Comparison of ENCODE assay signal across 1 cellular context in the genomic region with DNA sequence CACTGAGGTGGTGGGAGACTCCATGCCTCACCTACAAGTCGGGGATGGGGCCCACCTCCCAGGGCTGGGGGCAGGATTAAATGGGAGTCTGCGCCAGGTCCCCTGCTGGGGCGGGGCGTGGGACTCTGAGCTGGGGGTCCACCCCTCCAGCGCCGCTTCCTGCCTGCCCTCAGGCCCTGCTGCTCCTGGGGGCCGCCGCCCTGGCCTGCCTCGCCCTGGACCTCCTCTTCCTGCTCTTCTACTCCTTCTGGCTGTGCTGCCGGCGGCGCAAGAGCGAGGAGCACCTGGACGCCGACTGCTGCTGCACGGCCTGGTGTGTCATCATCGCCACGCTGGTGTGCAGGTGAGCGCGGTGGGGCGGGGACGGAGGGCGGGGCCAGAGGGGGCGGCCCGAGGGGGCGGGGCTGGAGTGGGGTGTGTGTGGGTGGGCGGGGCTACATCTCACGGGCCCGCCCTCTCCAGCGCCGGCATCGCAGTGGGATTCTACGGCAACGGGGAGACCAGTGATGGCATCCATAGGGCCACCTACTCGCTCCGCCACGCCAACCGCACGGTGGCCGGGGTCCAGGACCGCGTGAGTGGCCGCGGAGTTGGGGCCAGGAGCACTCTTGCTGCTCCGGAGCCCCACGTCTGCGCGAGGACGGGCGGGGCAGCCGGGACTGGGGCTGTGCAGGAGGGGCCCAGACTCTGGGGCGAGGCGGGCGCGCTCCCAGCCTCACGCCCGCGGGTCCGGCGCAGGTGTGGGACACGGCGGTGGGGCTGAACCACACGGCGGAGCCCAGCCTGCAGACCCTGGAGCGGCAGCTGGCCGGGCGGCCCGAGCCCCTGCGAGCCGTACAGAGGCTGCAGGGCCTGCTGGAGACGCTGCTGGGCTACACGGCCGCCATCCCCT.
TF ChIP-seq lines count a peak whose summit lies in the region.

No MANE protein-coding gene starts in this region.

TF ChIP-seq in K562, 482 proteins besides CTCF, POLR2A, EP300 and RAD21 (continued from another document and continues in another):
- TF ChIP-seq, protein P1, sequence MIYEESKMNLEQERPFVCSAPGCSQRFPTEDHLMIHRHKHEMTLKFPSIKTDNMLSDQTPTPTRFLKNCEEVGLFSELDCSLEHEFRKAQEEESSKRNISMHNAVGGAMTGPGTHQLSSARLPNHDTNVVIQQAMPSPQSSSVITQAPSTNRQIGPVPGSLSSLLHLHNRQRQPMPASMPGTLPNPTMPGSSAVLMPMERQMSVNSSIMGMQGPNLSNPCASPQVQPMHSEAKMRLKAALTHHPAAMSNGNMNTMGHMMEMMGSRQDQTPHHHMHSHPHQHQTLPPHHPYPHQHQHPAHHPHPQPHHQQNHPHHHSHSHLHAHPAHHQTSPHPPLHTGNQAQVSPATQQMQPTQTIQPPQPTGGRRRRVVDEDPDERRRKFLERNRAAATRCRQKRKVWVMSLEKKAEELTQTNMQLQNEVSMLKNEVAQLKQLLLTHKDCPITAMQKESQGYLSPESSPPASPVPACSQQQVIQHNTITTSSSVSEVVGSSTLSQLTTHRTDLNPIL (CRISPR knock-in tag; IDR thresholded peaks at IDR 0.05): no peak
- TF ChIP-seq ELF2 (CRISPR knock-in tag; IDR thresholded peaks at IDR 0.05): no peak
- TF ChIP-seq, protein P2, sequence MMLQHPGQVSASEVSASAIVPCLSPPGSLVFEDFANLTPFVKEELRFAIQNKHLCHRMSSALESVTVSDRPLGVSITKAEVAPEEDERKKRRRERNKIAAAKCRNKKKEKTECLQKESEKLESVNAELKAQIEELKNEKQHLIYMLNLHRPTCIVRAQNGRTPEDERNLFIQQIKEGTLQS (IDR thresholded peaks at IDR 0.05): peak; percentile 70
- TF ChIP-seq, protein P2 (CRISPR knock-in tag; conservative IDR thresholded peaks at IDR 0.05): no peak
- TF ChIP-seq ZNF12 (CRISPR knock-in tag; IDR thresholded peaks at IDR 0.05): no peak
- TF ChIP-seq SMARCC2 (IDR thresholded peaks at IDR 0.05; ENCODE audit: low read depth): no peak
- TF ChIP-seq ZNF436 (CRISPR knock-in tag; IDR thresholded peaks at IDR 0.05): no peak
- no peak for TF ChIP-seq ATF7 (IDR thresholded peaks at IDR 0.05)
- no peak for TF ChIP-seq TARDBP (IDR thresholded peaks at IDR 0.05)
- TF ChIP-seq ATF1 (CRISPR knock-in tag; IDR thresholded peaks at IDR 0.05): no peak
- no peak for TF ChIP-seq ATF1 (tag; IDR thresholded peaks at IDR 0.05)
- TF ChIP-seq TAL1 (IDR thresholded peaks at IDR 0.05): no peak
- TF ChIP-seq, protein P3, sequence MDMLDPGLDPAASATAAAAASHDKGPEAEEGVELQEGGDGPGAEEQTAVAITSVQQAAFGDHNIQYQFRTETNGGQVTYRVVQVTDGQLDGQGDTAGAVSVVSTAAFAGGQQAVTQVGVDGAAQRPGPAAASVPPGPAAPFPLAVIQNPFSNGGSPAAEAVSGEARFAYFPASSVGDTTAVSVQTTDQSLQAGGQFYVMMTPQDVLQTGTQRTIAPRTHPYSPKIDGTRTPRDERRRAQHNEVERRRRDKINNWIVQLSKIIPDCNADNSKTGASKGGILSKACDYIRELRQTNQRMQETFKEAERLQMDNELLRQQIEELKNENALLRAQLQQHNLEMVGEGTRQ (CRISPR knock-in tag; IDR thresholded peaks at IDR 0.05): no peak
- peak; percentile 76 for TF ChIP-seq POLR2G (IDR thresholded peaks at IDR 0.05; ENCODE audit: low read depth, low read length)
- TF ChIP-seq DDX20 (tag; IDR thresholded peaks at IDR 0.05; ENCODE audit: low read depth): no peak
- no peak for TF ChIP-seq TCF3 (CRISPR knock-in tag; IDR thresholded peaks at IDR 0.05)
- no peak for TF ChIP-seq SNRNP70 (optimal IDR thresholded peaks at IDR 0.05; ENCODE audit: low read depth, low read length)
- no peak for TF ChIP-seq PTTG1 (tag; IDR thresholded peaks at IDR 0.05; ENCODE audit: low read depth)
- no peak for TF ChIP-seq HSF4 (CRISPR knock-in tag; IDR thresholded peaks at IDR 0.05; ENCODE audit: borderline replicate concordance)
- no peak for TF ChIP-seq ZNF644 (tag; IDR thresholded peaks at IDR 0.05; ENCODE audit: low read depth)
- TF ChIP-seq, protein P4, sequence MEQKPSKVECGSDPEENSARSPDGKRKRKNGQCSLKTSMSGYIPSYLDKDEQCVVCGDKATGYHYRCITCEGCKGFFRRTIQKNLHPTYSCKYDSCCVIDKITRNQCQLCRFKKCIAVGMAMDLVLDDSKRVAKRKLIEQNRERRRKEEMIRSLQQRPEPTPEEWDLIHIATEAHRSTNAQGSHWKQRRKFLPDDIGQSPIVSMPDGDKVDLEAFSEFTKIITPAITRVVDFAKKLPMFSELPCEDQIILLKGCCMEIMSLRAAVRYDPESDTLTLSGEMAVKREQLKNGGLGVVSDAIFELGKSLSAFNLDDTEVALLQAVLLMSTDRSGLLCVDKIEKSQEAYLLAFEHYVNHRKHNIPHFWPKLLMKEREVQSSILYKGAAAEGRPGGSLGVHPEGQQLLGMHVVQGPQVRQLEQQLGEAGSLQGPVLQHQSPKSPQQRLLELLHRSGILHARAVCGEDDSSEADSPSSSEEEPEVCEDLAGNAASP (IDR thresholded peaks at IDR 0.05): no peak
- no peak for TF ChIP-seq ZKSCAN8 (CRISPR knock-in tag; IDR thresholded peaks at IDR 0.05)
- TF ChIP-seq, protein P5, sequence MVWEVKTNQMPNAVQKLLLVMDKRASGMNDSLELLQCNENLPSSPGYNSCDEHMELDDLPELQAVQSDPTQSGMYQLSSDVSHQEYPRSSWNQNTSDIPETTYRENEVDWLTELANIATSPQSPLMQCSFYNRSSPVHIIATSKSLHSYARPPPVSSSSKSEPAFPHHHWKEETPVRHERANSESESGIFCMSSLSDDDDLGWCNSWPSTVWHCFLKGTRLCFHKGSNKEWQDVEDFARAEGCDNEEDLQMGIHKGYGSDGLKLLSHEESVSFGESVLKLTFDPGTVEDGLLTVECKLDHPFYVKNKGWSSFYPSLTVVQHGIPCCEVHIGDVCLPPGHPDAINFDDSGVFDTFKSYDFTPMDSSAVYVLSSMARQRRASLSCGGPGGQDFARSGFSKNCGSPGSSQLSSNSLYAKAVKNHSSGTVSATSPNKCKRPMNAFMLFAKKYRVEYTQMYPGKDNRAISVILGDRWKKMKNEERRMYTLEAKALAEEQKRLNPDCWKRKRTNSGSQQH (CRISPR knock-in tag; IDR thresholded peaks at IDR 0.05): no peak
- TF ChIP-seq, protein P6, sequence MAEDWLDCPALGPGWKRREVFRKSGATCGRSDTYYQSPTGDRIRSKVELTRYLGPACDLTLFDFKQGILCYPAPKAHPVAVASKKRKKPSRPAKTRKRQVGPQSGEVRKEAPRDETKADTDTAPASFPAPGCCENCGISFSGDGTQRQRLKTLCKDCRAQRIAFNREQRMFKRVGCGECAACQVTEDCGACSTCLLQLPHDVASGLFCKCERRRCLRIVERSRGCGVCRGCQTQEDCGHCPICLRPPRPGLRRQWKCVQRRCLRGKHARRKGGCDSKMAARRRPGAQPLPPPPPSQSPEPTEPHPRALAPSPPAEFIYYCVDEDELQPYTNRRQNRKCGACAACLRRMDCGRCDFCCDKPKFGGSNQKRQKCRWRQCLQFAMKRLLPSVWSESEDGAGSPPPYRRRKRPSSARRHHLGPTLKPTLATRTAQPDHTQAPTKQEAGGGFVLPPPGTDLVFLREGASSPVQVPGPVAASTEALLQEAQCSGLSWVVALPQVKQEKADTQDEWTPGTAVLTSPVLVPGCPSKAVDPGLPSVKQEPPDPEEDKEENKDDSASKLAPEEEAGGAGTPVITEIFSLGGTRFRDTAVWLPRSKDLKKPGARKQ (CRISPR knock-in tag; IDR thresholded peaks at IDR 0.05): no peak
- TF ChIP-seq, protein P7, sequence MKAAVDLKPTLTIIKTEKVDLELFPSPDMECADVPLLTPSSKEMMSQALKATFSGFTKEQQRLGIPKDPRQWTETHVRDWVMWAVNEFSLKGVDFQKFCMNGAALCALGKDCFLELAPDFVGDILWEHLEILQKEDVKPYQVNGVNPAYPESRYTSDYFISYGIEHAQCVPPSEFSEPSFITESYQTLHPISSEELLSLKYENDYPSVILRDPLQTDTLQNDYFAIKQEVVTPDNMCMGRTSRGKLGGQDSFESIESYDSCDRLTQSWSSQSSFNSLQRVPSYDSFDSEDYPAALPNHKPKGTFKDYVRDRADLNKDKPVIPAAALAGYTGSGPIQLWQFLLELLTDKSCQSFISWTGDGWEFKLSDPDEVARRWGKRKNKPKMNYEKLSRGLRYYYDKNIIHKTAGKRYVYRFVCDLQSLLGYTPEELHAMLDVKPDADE (conservative IDR thresholded peaks at IDR 0.05; ENCODE audit: control insufficient read depth, low read depth, low read length): no peak
- no peak for TF ChIP-seq ZNF57 (CRISPR knock-in tag; IDR thresholded peaks at IDR 0.05)
- no peak for TF ChIP-seq PCBP1 (IDR thresholded peaks at IDR 0.05; ENCODE audit: low read depth, low read length, poor library complexity, severe bottlenecking)
- no peak for TF ChIP-seq CCNT2 (IDR thresholded peaks at IDR 0.05; ENCODE audit: borderline replicate concordance, extremely low read depth, insufficient read length, low read depth, low read length)
- no peak for TF ChIP-seq NFRKB (IDR thresholded peaks at IDR 0.05; ENCODE audit: low read depth)
- TF ChIP-seq LEF1 (IDR thresholded peaks at IDR 0.05): no peak
- no peak for TF ChIP-seq MEIS2 (IDR thresholded peaks at IDR 0.05; ENCODE audit: partially characterized antibody)
- TF ChIP-seq RBFOX2 (IDR thresholded peaks at IDR 0.05; ENCODE audit: low read depth, low read length): peak; percentile 72
- no peak for TF ChIP-seq EZH2 (IDR thresholded peaks at IDR 0.05; ENCODE audit: borderline replicate concordance, low read depth, low read length)
- no peak for TF ChIP-seq NFYB (IDR thresholded peaks at IDR 0.05; ENCODE audit: extremely low read depth, insufficient read length)
- TF ChIP-seq SMC3 (conservative IDR thresholded peaks at IDR 0.05; ENCODE audit: insufficient read depth, low read depth, low read length): no peak
- TF ChIP-seq HNRNPLL (IDR thresholded peaks at IDR 0.05; ENCODE audit: low read depth, low read length, poor library complexity, severe bottlenecking): no peak
- no peak for TF ChIP-seq BRD9 (IDR thresholded peaks at IDR 0.05; ENCODE audit: low read depth, partially characterized antibody)
- no peak for TF ChIP-seq GATA2 (CRISPR knock-in tag; IDR thresholded peaks at IDR 0.05)
- TF ChIP-seq MYC (IDR thresholded peaks at IDR 0.05; ENCODE audit: low read depth, low read length): peak; percentile 85
- TF ChIP-seq MYC (CRISPR knock-in tag; IDR thresholded peaks at IDR 0.05; ENCODE audit: borderline replicate concordance, low read depth): no peak
- no peak for TF ChIP-seq GABPB2 (CRISPR knock-in tag; conservative IDR thresholded peaks at IDR 0.05)
- TF ChIP-seq SIX5 (IDR thresholded peaks at IDR 0.05; ENCODE audit: borderline replicate concordance in 1 of 2, insufficient read depth in 1 of 2, low read depth in 1 of 2, low read length in 2 of 2): no peak
- TF ChIP-seq MAFF (IDR thresholded peaks at IDR 0.05; ENCODE audit: low read length): no peak
- no peak for TF ChIP-seq CEBPB (tag; IDR thresholded peaks at IDR 0.05)
- no peak for TF ChIP-seq TBP (optimal IDR thresholded peaks at IDR 0.05; ENCODE audit: low read depth, low read length)
- TF ChIP-seq ERF (CRISPR knock-in tag; IDR thresholded peaks at IDR 0.05): no peak
- 0 out of 2 replicates have a peak, but pooled peaks have one; percentile 22 for TF ChIP-seq CTBP1 (IDR thresholded peaks at IDR 0.05; ENCODE audit: borderline replicate concordance)
- no peak for TF ChIP-seq MED1 (CRISPR knock-in tag; IDR thresholded peaks at IDR 0.05; ENCODE audit: borderline replicate concordance)
- TF ChIP-seq, protein P8, sequence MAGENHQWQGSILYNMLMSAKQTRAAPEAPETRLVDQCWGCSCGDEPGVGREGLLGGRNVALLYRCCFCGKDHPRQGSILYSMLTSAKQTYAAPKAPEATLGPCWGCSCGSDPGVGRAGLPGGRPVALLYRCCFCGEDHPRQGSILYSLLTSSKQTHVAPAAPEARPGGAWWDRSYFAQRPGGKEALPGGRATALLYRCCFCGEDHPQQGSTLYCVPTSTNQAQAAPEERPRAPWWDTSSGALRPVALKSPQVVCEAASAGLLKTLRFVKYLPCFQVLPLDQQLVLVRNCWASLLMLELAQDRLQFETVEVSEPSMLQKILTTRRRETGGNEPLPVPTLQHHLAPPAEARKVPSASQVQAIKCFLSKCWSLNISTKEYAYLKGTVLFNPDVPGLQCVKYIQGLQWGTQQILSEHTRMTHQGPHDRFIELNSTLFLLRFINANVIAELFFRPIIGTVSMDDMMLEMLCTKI (IDR thresholded peaks at IDR 0.05; ENCODE audit: partially characterized antibody): no peak
- no peak for TF ChIP-seq ZNF347 (CRISPR knock-in tag; IDR thresholded peaks at IDR 0.05; ENCODE audit: low read depth)
- 0 out of 2 replicates have a peak, but pooled peaks have one; percentile 47 for TF ChIP-seq CBFB (CRISPR knock-in tag; IDR thresholded peaks at IDR 0.05)
- TF ChIP-seq EP400 (IDR thresholded peaks at IDR 0.05): no peak
- no peak for TF ChIP-seq HNRNPL (IDR thresholded peaks at IDR 0.05; ENCODE audit: low read depth, low read length)
- no peak for TF ChIP-seq NFE2 (IDR thresholded peaks at IDR 0.05; ENCODE audit: low read depth)
- peak; percentile 81 for TF ChIP-seq ZEB2 (IDR thresholded peaks at IDR 0.05)
- TF ChIP-seq BMI1 (IDR thresholded peaks at IDR 0.05; ENCODE audit: low read length): no peak
- TF ChIP-seq KAT2B (IDR thresholded peaks at IDR 0.05; ENCODE audit: low read depth, low read length): no peak
- no peak for TF ChIP-seq ZNF354B (CRISPR knock-in tag; IDR thresholded peaks at IDR 0.05)
- TF ChIP-seq, protein P9, sequence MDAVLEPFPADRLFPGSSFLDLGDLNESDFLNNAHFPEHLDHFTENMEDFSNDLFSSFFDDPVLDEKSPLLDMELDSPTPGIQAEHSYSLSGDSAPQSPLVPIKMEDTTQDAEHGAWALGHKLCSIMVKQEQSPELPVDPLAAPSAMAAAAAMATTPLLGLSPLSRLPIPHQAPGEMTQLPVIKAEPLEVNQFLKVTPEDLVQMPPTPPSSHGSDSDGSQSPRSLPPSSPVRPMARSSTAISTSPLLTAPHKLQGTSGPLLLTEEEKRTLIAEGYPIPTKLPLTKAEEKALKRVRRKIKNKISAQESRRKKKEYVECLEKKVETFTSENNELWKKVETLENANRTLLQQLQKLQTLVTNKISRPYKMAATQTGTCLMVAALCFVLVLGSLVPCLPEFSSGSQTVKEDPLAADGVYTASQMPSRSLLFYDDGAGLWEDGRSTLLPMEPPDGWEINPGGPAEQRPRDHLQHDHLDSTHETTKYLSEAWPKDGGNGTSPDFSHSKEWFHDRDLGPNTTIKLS (IDR thresholded peaks at IDR 0.05; ENCODE audit: borderline replicate concordance, low read depth): no peak
- no peak for TF ChIP-seq TGIF2 (CRISPR knock-in tag; IDR thresholded peaks at IDR 0.05)
